Comparison of ENCODE assay signal across 22 cellular contexts in the genomic region with DNA sequence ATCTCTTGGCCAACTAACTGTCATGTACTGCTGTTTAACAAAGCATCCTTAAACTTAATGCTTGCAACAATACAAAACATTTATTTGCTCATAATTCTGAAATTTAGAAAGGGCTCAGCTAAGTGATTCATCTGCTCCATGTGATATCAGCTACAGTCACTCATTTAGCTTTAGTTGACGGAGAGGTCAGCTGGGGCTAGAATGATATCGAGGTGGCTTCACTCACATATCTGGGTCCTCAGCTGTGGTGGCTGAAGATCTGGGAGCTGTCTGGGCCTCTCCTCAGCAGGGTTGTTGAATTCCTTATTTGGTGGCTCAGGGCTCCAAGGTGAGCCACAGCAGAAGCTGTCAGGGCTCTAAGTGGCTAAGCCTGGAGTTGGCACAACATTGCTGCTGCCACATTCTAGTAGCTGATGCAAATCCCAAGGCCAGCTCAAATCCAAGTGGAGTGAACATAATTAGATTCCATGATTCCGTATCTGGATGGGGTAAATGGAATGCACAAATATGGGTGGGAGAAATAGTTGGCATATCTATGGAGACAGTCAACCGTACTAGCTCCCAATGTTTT.
"Had no signal": no experiment of that assay in that cellular context is flagged by ENCODE, and none has a peak within 500 bp of the region (broad histone marks: within the 10 kb centered on the region; RNA-seq: fewer than 3 reads in every experiment).

No MANE protein-coding gene starts in this region.

- H3K36me3 Mint-ChIP-seq: activated naive CD8-positive, alpha-beta T cell treated with anti-CD3 and anti-CD28 coated beads for 36 hours; naive thymus-derived CD8-positive, alpha-beta T cell had no signal

- H3K4me3 Mint-ChIP-seq: activated B cell treated with CpG ODN at 0.5 μM for 24 hours; activated CD4-positive, alpha-beta T cell treated with anti-CD3 and anti-CD28 coated beads, Interleukin-2, amount 10 ng/mL, durations not matched to agents 24 days and 14 days; activated CD8-positive, alpha-beta T cell treated with anti-CD3 and anti-CD28 coated beads for 36 hours; activated naive CD8-positive, alpha-beta T cell treated with anti-CD3 and anti-CD28 coated beads for 36 hours; activated T-helper 17 cell treated with anti-CD3 and anti-CD28 coated beads, Interleukin-2, amount 50 U/mL, for 72 hours; effector memory CD8-positive, alpha-beta T cell; naive thymus-derived CD8-positive, alpha-beta T cell; stimulated activated naive CD8-positive, alpha-beta T cell treated with anti-CD3 and anti-CD28 coated beads, Interleukin-15, Interleukin-2, amounts not matched to agents 100 ng/mL and 50 ng/mL, for 24 hours; T-helper 2 cell treated with Interferon-gamma antibody and Interleukin-4, amounts not matched to agents 5 μg/mL and 100 μg/mL, for 36 hours had no signal

- H3K36me3 ChIP-seq: left lung, neutrophil, tibial nerve had no signal

- H3K9me3 ChIP-seq: body of pancreas, mucosa of descending colon, neutrophil had no signal

- H2AFZ ChIP-seq: parathyroid adenoma had no signal

- H3K9ac ChIP-seq: parathyroid adenoma had no signal

- DNase-seq: activated B cell treated with CpG ODN at 0.5 μM for 24 hours; activated CD4-positive, alpha-beta T cell treated with anti-CD3 and anti-CD28 coated beads, Interleukin-2, amount 10 ng/mL, durations not matched to agents 24 days and 14 days; activated CD8-positive, alpha-beta T cell treated with anti-CD3 and anti-CD28 coated beads for 36 hours; activated naive CD4-positive, alpha-beta T cell; activated naive CD8-positive, alpha-beta T cell treated with anti-CD3 and anti-CD28 coated beads for 36 hours; activated T-cell treated with anti-CD3 and anti-CD28 coated beads, Interleukin-2, amount 50 U/mL, for 1 hour; amniotic stem cell; body of pancreas; effector memory CD8-positive, alpha-beta T cell; foreskin fibroblast; glutamatergic neuron; hypothalamus; kidney; left lung; mucosa of descending colon; naive thymus-derived CD8-positive, alpha-beta T cell had no signal

- ATAC-seq: activated CD8-positive, alpha-beta T cell treated with anti-CD3 and anti-CD28 coated beads for 36 hours; activated T-helper 17 cell treated with anti-CD3 and anti-CD28 coated beads, Interleukin-2, amount 50 U/mL, for 72 hours; body of pancreas; effector memory CD8-positive, alpha-beta T cell; left lung; mucosa of descending colon; naive thymus-derived CD8-positive, alpha-beta T cell had no signal

- H3K4me3 ChIP-seq: body of pancreas, left lung, mucosa of descending colon, tibial nerve had no signal

- FAIRE-seq: kidney had no signal

- H3K27ac Mint-ChIP-seq: activated B cell treated with CpG ODN at 0.5 μM for 24 hours; activated CD4-positive, alpha-beta T cell treated with anti-CD3 and anti-CD28 coated beads, Interleukin-2, amount 10 ng/mL, durations not matched to agents 24 days and 14 days; activated CD8-positive, alpha-beta T cell treated with anti-CD3 and anti-CD28 coated beads for 36 hours; activated naive CD8-positive, alpha-beta T cell treated with anti-CD3 and anti-CD28 coated beads for 36 hours; activated T-helper 17 cell treated with anti-CD3 and anti-CD28 coated beads, Interleukin-2, amount 50 U/mL, for 72 hours; effector memory CD8-positive, alpha-beta T cell; naive thymus-derived CD8-positive, alpha-beta T cell; stimulated activated naive CD8-positive, alpha-beta T cell treated with anti-CD3 and anti-CD28 coated beads, Interleukin-15, Interleukin-2, amounts not matched to agents 100 ng/mL and 50 ng/mL, for 24 hours; T-helper 2 cell treated with Interferon-gamma antibody and Interleukin-4, amounts not matched to agents 5 μg/mL and 100 μg/mL, for 36 hours had no signal

- H3K9me3 Mint-ChIP-seq: activated B cell treated with CpG ODN at 0.5 μM for 24 hours; activated CD8-positive, alpha-beta T cell treated with anti-CD3 and anti-CD28 coated beads for 36 hours; activated T-helper 17 cell treated with anti-CD3 and anti-CD28 coated beads, Interleukin-2, amount 50 U/mL, for 72 hours; effector memory CD8-positive, alpha-beta T cell; stimulated activated naive CD8-positive, alpha-beta T cell treated with anti-CD3 and anti-CD28 coated beads, Interleukin-15, Interleukin-2, amounts not matched to agents 100 ng/mL and 50 ng/mL, for 24 hours; T-helper 2 cell treated with Interferon-gamma antibody and Interleukin-4, amounts not matched to agents 5 μg/mL and 100 μg/mL, for 36 hours had no signal

- H3K27ac ChIP-seq: body of pancreas, left lung, neutrophil, parathyroid adenoma, tibial nerve had no signal

- H3K79me2 ChIP-seq: parathyroid adenoma had no signal

- H3K4me1 ChIP-seq: body of pancreas, left lung had no signal

- H3K4me1 Mint-ChIP-seq: activated B cell treated with CpG ODN at 0.5 μM for 24 hours; activated CD4-positive, alpha-beta T cell treated with anti-CD3 and anti-CD28 coated beads, Interleukin-2, amount 10 ng/mL, durations not matched to agents 24 days and 14 days; activated naive CD8-positive, alpha-beta T cell treated with anti-CD3 and anti-CD28 coated beads for 36 hours; naive thymus-derived CD8-positive, alpha-beta T cell had no signal

- H3K27me3 ChIP-seq: body of pancreas, left lung, neutrophil, tibial nerve had no signal
